Comparison of ENCODE assay signal across 1 cellular context in the genomic region with DNA sequence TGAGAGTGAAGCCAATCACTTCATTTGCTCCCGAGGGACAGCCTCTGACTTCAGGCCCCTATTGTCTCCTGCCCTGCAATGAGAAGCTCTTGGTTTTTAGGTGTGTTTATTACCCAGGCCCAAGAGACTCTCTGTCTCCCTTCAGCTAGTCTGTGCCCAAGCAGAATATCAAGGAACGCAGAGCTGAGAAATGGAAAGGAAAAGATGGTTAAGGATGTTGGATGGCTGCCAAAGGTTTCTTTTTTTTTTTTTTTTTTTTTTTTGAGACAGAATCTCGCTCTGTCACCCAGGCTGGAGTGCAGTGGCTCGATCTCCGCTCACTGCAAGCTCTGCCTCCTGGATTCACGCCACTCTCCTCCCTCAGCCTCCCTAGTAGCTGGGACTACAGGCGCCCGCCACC. TPM values are rescaled to one million over a fixed set of nuclear protein-coding genes. Genes with fewer than 3 reads are reported as not detected.
"Had no signal": no experiment of that assay in that cellular context is flagged by ENCODE, and none has a peak within 500 bp of the region (broad histone marks: within the 10 kb centered on the region; RNA-seq: fewer than 3 reads in every experiment).

No MANE protein-coding gene starts in this region.

RNA-seq across cellular contexts. Expression of a gene that starts 41.7 kb away (rescaled TPM):
- total RNA-seq: activated B cell treated with CpG ODN at 0.5 μM for 24 hours had no signal
